ENCODE assay signal across 1 cellular context in the genomic region with DNA sequence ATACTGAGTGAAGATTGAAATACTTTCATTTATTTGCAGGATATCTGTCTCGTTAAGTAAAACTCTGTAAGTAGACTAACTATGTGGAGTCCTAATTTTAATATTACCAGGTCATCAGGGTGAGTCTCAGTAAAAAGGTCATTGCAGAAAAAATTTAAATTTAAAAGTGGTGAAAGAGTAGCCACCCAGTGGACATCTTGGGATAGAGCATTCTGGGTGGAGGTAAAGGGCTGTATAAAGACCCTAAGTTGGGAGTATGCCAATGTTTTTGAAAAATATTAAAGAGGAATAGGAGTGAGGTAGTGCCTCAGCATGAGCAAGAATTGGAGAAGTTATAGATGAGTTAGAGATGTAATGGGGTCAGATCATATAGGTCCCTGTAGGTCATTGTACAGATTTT.
TF ChIP-seq lines count a peak whose summit lies in the region.

No MANE protein-coding gene starts in this region.

TF ChIP-seq in WTC11, 78 proteins besides CTCF, POLR2A, EP300 and RAD21 (continued from another document):
- TF ChIP-seq, protein P1, sequence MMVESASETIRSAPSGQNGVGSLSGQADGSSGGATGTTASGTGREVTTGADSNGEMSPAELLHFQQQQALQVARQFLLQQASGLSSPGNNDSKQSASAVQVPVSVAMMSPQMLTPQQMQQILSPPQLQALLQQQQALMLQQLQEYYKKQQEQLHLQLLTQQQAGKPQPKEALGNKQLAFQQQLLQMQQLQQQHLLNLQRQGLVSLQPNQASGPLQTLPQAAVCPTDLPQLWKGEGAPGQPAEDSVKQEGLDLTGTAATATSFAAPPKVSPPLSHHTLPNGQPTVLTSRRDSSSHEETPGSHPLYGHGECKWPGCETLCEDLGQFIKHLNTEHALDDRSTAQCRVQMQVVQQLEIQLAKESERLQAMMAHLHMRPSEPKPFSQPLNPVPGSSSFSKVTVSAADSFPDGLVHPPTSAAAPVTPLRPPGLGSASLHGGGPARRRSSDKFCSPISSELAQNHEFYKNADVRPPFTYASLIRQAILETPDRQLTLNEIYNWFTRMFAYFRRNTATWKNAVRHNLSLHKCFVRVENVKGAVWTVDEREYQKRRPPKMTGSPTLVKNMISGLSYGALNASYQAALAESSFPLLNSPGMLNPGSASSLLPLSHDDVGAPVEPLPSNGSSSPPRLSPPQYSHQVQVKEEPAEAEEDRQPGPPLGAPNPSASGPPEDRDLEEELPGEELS (CRISPR knock-in tag; IDR thresholded peaks at IDR 0.05) = no peak
- TF ChIP-seq, protein P2, sequence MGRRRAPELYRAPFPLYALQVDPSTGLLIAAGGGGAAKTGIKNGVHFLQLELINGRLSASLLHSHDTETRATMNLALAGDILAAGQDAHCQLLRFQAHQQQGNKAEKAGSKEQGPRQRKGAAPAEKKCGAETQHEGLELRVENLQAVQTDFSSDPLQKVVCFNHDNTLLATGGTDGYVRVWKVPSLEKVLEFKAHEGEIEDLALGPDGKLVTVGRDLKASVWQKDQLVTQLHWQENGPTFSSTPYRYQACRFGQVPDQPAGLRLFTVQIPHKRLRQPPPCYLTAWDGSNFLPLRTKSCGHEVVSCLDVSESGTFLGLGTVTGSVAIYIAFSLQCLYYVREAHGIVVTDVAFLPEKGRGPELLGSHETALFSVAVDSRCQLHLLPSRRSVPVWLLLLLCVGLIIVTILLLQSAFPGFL (CRISPR knock-in tag; IDR thresholded peaks at IDR 0.05; ENCODE audit: borderline replicate concordance) = no peak
- TF ChIP-seq ZNF219 (CRISPR knock-in tag; IDR thresholded peaks at IDR 0.05; ENCODE audit: borderline replicate concordance) (no peak), PRRX2 (CRISPR knock-in tag; IDR thresholded peaks at IDR 0.05) (no peak), ZNF671 (CRISPR knock-in tag; IDR thresholded peaks at IDR 0.05) (no peak), ATF1 (CRISPR knock-in tag; IDR thresholded peaks at IDR 0.05) (no peak), SMAD3 (CRISPR knock-in tag; IDR thresholded peaks at IDR 0.05; ENCODE audit: borderline replicate concordance) (no peak), ETV6 (CRISPR knock-in tag; IDR thresholded peaks at IDR 0.05) (no peak), ESRRA (CRISPR knock-in tag; IDR thresholded peaks at IDR 0.05; ENCODE audit: borderline replicate concordance) (no peak)
- TF ChIP-seq, protein P3, sequence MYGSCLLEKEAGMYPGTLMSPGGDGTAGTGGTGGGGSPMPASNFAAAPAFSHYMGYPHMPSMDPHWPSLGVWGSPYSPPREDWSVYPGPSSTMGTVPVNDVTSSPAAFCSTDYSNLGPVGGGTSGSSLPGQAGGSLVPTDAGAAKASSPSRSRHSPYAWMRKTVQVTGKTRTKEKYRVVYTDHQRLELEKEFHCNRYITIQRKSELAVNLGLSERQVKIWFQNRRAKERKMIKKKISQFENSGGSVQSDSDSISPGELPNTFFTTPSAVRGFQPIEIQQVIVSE (CRISPR knock-in tag; IDR thresholded peaks at IDR 0.05; ENCODE audit: borderline replicate concordance) = no peak
- TF ChIP-seq, protein P4, sequence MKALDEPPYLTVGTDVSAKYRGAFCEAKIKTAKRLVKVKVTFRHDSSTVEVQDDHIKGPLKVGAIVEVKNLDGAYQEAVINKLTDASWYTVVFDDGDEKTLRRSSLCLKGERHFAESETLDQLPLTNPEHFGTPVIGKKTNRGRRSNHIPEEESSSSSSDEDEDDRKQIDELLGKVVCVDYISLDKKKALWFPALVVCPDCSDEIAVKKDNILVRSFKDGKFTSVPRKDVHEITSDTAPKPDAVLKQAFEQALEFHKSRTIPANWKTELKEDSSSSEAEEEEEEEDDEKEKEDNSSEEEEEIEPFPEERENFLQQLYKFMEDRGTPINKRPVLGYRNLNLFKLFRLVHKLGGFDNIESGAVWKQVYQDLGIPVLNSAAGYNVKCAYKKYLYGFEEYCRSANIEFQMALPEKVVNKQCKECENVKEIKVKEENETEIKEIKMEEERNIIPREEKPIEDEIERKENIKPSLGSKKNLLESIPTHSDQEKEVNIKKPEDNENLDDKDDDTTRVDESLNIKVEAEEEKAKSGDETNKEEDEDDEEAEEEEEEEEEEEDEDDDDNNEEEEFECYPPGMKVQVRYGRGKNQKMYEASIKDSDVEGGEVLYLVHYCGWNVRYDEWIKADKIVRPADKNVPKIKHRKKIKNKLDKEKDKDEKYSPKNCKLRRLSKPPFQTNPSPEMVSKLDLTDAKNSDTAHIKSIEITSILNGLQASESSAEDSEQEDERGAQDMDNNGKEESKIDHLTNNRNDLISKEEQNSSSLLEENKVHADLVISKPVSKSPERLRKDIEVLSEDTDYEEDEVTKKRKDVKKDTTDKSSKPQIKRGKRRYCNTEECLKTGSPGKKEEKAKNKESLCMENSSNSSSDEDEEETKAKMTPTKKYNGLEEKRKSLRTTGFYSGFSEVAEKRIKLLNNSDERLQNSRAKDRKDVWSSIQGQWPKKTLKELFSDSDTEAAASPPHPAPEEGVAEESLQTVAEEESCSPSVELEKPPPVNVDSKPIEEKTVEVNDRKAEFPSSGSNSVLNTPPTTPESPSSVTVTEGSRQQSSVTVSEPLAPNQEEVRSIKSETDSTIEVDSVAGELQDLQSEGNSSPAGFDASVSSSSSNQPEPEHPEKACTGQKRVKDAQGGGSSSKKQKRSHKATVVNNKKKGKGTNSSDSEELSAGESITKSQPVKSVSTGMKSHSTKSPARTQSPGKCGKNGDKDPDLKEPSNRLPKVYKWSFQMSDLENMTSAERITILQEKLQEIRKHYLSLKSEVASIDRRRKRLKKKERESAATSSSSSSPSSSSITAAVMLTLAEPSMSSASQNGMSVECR (CRISPR knock-in tag; IDR thresholded peaks at IDR 0.05; ENCODE audit: borderline replicate concordance) = no peak
